Comparison of ENCODE assay signal across 1 cellular context in genomic region chr19:1592023-1592754, GRCh38.
TF ChIP-seq lines count a peak whose summit lies in the region.

No MANE protein-coding gene starts in this region.

TF ChIP-seq in HepG2, 621 proteins besides CTCF, POLR2A, EP300 and RAD21 (continued from another document and continues in another):
- TF ChIP-seq DBP (CRISPR knock-in tag; IDR thresholded peaks at IDR 0.05; ENCODE audit: not compliant biosample characterization) = no peak
- peak; percentile 81; the same call in 1 of the 2 replicates for TF ChIP-seq CREBL2 (CRISPR knock-in tag; IDR thresholded peaks at IDR 0.05; ENCODE audit: borderline replicate concordance)
- no peak for TF ChIP-seq KAT2B (IDR thresholded peaks at IDR 0.05; ENCODE audit: borderline replicate concordance, low read depth, low read length)
- no peak for TF ChIP-seq PHF21A (CRISPR knock-in tag; IDR thresholded peaks at IDR 0.05)
- no peak for TF ChIP-seq MYPOP (CRISPR knock-in tag; IDR thresholded peaks at IDR 0.05)
- TF ChIP-seq PAXIP1 (CRISPR knock-in tag; conservative IDR thresholded peaks at IDR 0.05) = 0 out of 2 replicates have a peak, but pooled peaks have one; percentile 23
- TF ChIP-seq PRPF4 (IDR thresholded peaks at IDR 0.05; ENCODE audit: low read depth, low read length, poor library complexity, severe bottlenecking) = no peak
- no peak for TF ChIP-seq CHD2 (IDR thresholded peaks at IDR 0.05; ENCODE audit: low read depth, low read length)
- 0 out of 2 replicates have a peak, but pooled peaks have one; percentile 24 for TF ChIP-seq PCBP1 (IDR thresholded peaks at IDR 0.05; ENCODE audit: borderline replicate concordance, low read depth, low read length)
- no peak for TF ChIP-seq ZNF24 (IDR thresholded peaks at IDR 0.05)
- TF ChIP-seq SIX1 (CRISPR knock-in tag; IDR thresholded peaks at IDR 0.05; ENCODE audit: borderline replicate concordance) = no peak
- no peak for TF ChIP-seq XBP1 (CRISPR knock-in tag; IDR thresholded peaks at IDR 0.05)
- TF ChIP-seq HMGA1 (CRISPR knock-in tag; conservative IDR thresholded peaks at IDR 0.05) = no peak
- no peak for TF ChIP-seq KDM1A (CRISPR knock-in tag; IDR thresholded peaks at IDR 0.05)
- 0 out of 2 replicates have a peak, but pooled peaks have one; percentile 5 for TF ChIP-seq SNAPC4 (CRISPR knock-in tag; IDR thresholded peaks at IDR 0.05)
- TF ChIP-seq FOXO1 (CRISPR knock-in tag; IDR thresholded peaks at IDR 0.05) = peak; percentile 44; the same call in 1 of the 2 replicates
- TF ChIP-seq NFATC3 (CRISPR knock-in tag; IDR thresholded peaks at IDR 0.05) = no peak
- peak; percentile 19; the same call in 1 of the 2 replicates for TF ChIP-seq FOXA3 (CRISPR knock-in tag; IDR thresholded peaks at IDR 0.05)
- TF ChIP-seq ARID3A (IDR thresholded peaks at IDR 0.05; ENCODE audit: low read depth, low read length) = 0 out of 2 replicates have a peak, but pooled peaks have one; percentile 10
- TF ChIP-seq UBTF (CRISPR knock-in tag; IDR thresholded peaks at IDR 0.05) = no peak; the same call in 1 of the 2 replicates
- no peak for TF ChIP-seq HMG20A (CRISPR knock-in tag; IDR thresholded peaks at IDR 0.05; ENCODE audit: borderline replicate concordance)
- no peak for TF ChIP-seq CSRNP2 (CRISPR knock-in tag; conservative IDR thresholded peaks at IDR 0.05; ENCODE audit: low read depth)
- TF ChIP-seq ADNP (CRISPR knock-in tag; IDR thresholded peaks at IDR 0.05) = no peak
- no peak for TF ChIP-seq ZNF703 (CRISPR knock-in tag; IDR thresholded peaks at IDR 0.05; ENCODE audit: borderline replicate concordance)
- TF ChIP-seq ZNF430 (CRISPR knock-in tag; IDR thresholded peaks at IDR 0.05) = peak; percentile 30; the same call in 1 of the 2 replicates
- no peak for TF ChIP-seq ZNF33A (CRISPR knock-in tag; IDR thresholded peaks at IDR 0.05; ENCODE audit: borderline replicate concordance)
- TF ChIP-seq ZNF646 (CRISPR knock-in tag; IDR thresholded peaks at IDR 0.05) = no peak
- no peak for TF ChIP-seq ZNF124 (CRISPR knock-in tag; IDR thresholded peaks at IDR 0.05)
